Comparison of ENCODE assay signal across 20 cellular contexts in the genomic region with DNA sequence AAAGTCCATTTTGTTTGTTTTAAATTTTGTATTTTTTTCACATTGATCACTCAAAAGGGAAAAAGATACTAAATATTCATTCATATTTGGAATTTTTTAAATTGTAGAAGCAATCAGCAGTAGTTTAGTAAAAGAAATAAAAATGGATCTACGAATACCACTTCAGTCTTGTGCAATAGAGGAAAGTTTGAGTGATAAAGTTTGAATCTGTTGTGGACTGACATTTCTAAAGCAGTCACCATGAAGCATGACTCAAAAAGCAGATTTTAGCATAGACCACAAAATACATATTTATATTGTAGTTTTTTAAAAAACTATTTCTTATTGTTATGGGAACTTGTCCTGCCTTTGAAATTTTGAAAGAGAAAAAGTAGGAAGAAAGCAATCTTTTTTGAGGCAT.
"Had no signal": no experiment of that assay in that cellular context is flagged by ENCODE, and none has a peak within 500 bp of the region (broad histone marks: within the 10 kb centered on the region; RNA-seq: fewer than 3 reads in every experiment).

No MANE protein-coding gene starts in this region.

- H3K27ac ChIP-seq: ascending aorta, brain microvascular endothelial cell, colonic mucosa, epithelial cell of prostate, gastroesophageal sphincter, tibial artery, VCaP had no signal

- ATAC-seq: activated CD4-positive, CD25-positive, alpha-beta regulatory T cell treated with anti-CD3 and anti-CD28 coated beads, Interleukin-2, amount 50 U/mL, for 24 hours; activated CD8-positive, alpha-beta T cell treated with anti-CD3 and anti-CD28 coated beads for 36 hours; gastroesophageal sphincter; left colon; mucosa of descending colon had no signal

- H3K4me3 ChIP-seq: ascending aorta, colonic mucosa, gastroesophageal sphincter, mucosa of descending colon, tibial artery had no signal

- H3K36me3 ChIP-seq: ascending aorta, brain microvascular endothelial cell, colonic mucosa, gastroesophageal sphincter, tibial artery had no signal

- H3K9me3 ChIP-seq: ascending aorta, colonic mucosa, gastroesophageal sphincter, mucosa of descending colon, tibial artery had no signal

- H3K4me1 ChIP-seq: colonic mucosa had no signal

- DNase-seq: activated CD4-positive, alpha-beta T cell treated with anti-CD3 and anti-CD28 coated beads, Interleukin-2, amount 10 ng/mL, durations not matched to agents 7 days and 5 days; activated CD8-positive, alpha-beta T cell treated with anti-CD3 and anti-CD28 coated beads for 36 hours; activated gamma-delta T cell; brain microvascular endothelial cell; central memory CD4-positive, alpha-beta T cell; colonic mucosa; head of caudate nucleus; islet precursor cell; left colon; mesendoderm; mucosa of descending colon; nephron progenitor cell; posterior cingulate gyrus; retina; tibial artery had no signal

- H3K27me3 ChIP-seq: ascending aorta, brain microvascular endothelial cell, colonic mucosa, gastroesophageal sphincter, tibial artery had no signal
